1 cellular context compared by ENCODE assay signal in genomic region chr11:75204685-75205667, GRCh38.
TF ChIP-seq lines count a peak whose summit lies in the region.

No MANE protein-coding gene starts in this region.

TF ChIP-seq in K562, 482 proteins besides CTCF, POLR2A, EP300 and RAD21 (continued from another document):
- TF ChIP-seq UBTF (IDR thresholded peaks at IDR 0.05; ENCODE audit: borderline replicate concordance in 1 of 2, low read depth in 2 of 2, low read length in 2 of 2): no peak
- TF ChIP-seq ATF3 (IDR thresholded peaks at IDR 0.05): no peak
- no peak for TF ChIP-seq ATF3 (CRISPR knock-in tag; conservative IDR thresholded peaks at IDR 0.05)
- no peak for TF ChIP-seq FOXA1 (IDR thresholded peaks at IDR 0.05; ENCODE audit: borderline replicate concordance)
- TF ChIP-seq, protein P1, sequence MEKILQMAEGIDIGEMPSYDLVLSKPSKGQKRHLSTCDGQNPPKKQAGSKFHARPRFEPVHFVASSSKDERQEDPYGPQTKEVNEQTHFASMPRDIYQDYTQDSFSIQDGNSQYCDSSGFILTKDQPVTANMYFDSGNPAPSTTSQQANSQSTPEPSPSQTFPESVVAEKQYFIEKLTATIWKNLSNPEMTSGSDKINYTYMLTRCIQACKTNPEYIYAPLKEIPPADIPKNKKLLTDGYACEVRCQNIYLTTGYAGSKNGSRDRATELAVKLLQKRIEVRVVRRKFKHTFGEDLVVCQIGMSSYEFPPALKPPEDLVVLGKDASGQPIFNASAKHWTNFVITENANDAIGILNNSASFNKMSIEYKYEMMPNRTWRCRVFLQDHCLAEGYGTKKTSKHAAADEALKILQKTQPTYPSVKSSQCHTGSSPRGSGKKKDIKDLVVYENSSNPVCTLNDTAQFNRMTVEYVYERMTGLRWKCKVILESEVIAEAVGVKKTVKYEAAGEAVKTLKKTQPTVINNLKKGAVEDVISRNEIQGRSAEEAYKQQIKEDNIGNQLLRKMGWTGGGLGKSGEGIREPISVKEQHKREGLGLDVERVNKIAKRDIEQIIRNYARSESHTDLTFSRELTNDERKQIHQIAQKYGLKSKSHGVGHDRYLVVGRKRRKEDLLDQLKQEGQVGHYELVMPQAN (IDR thresholded peaks at IDR 0.05; ENCODE audit: borderline replicate concordance): no peak
- TF ChIP-seq ZNF76 (CRISPR knock-in tag; IDR thresholded peaks at IDR 0.05; ENCODE audit: borderline replicate concordance): no peak
- TF ChIP-seq STAT6 (CRISPR knock-in tag; IDR thresholded peaks at IDR 0.05): no peak
- TF ChIP-seq ELF1 (tag; IDR thresholded peaks at IDR 0.05): no peak
